21 cellular contexts compared by ENCODE assay signal in genomic region chr3:37348736-37349396, GRCh38.
"Had no signal": no experiment of that assay in that cellular context is flagged by ENCODE, and none has a peak within 500 bp of the region (broad histone marks: within the 10 kb centered on the region; RNA-seq: fewer than 3 reads in every experiment).

No MANE protein-coding gene starts in this region.

- H3K27ac Mint-ChIP-seq: activated naive CD4-positive, alpha-beta T cell treated with anti-CD3 and anti-CD28 coated beads, Interleukin-2, amount 10 ng/mL, durations not matched to agents 7 days and 5 days; activated T-helper 1 cell treated with anti-CD3 and anti-CD28 coated beads, Interleukin-12 subunit alpha, Interleukin-12 subunit beta, Interleukin-2, Interleukin-4 antibody, amounts not matched to agents 30 ng/mL and 10 ng/mL and 1 ng/mL, durations not matched to agents 14 hours and 24 hours and 36 hours; dendritic cell treated with granulocyte-macrophage colony-stimulating factor and Interleukin-4, amounts not matched to agents 40 ng/mL and 50 ng/mL, for 4 days; endodermal cell; memory B cell; stimulated activated memory B cell treated with anti-CD40 and anti-IgM and Interleukin-4, amounts not matched to agents 10 μg/mL and 1 μg/mL and 100 μg/mL, for 72 hours; T-helper 2 cell treated with Interferon-gamma antibody and Interleukin-4, amounts not matched to agents 5 μg/mL and 100 μg/mL, for 36 hours had no signal

- H3K4me3 Mint-ChIP-seq: activated naive CD4-positive, alpha-beta T cell treated with anti-CD3 and anti-CD28 coated beads, Interleukin-2, amount 10 ng/mL, durations not matched to agents 7 days and 5 days; activated T-helper 1 cell treated with anti-CD3 and anti-CD28 coated beads, Interleukin-12 subunit alpha, Interleukin-12 subunit beta, Interleukin-2, Interleukin-4 antibody, amounts not matched to agents 30 ng/mL and 10 ng/mL and 1 ng/mL, durations not matched to agents 14 hours and 24 hours and 36 hours; dendritic cell treated with granulocyte-macrophage colony-stimulating factor and Interleukin-4, amounts not matched to agents 40 ng/mL and 50 ng/mL, for 4 days; endodermal cell; memory B cell; naive thymus-derived CD8-positive, alpha-beta T cell; neural crest cell; stimulated activated memory B cell treated with anti-CD40 and anti-IgM and Interleukin-4, amounts not matched to agents 10 μg/mL and 1 μg/mL and 100 μg/mL, for 72 hours; T-helper 2 cell treated with Interferon-gamma antibody and Interleukin-4, amounts not matched to agents 5 μg/mL and 100 μg/mL, for 36 hours had no signal

- DNase-seq: activated CD4-positive, alpha-beta T cell treated with anti-CD3 and anti-CD28 coated beads for 4 hours; activated CD4-positive, alpha-beta T cell treated with anti-CD3 and anti-CD28 coated beads, Interleukin-2, amount 50 U/mL, for 48 hours; activated CD8-positive, alpha-beta memory T cell treated with anti-CD3 and anti-CD28 coated beads for 24 hours; activated gamma-delta T cell; activated naive CD4-positive, alpha-beta T cell treated with anti-CD3 and anti-CD28 coated beads, Interleukin-2, amount 10 ng/mL, durations not matched to agents 7 days and 5 days; central memory CD4-positive, alpha-beta T cell; endodermal cell; foreskin keratinocyte; heart right ventricle; naive thymus-derived CD8-positive, alpha-beta T cell; occipital lobe; psoas muscle; sigmoid colon; small intestine; stimulated activated CD4-positive, alpha-beta T cell treated with anti-CD3 and anti-CD28 coated beads, Interleukin-4, amount 100 ng/mL, for 24 hours had no signal

- ATAC-seq: foreskin keratinocyte; heart right ventricle; naive thymus-derived CD8-positive, alpha-beta T cell; stimulated activated memory B cell treated with anti-CD40 and anti-IgM and Interleukin-4, amounts not matched to agents 10 μg/mL and 1 μg/mL and 100 μg/mL, for 72 hours had no signal

- H3K27me3 Mint-ChIP-seq: activated naive CD4-positive, alpha-beta T cell treated with anti-CD3 and anti-CD28 coated beads, Interleukin-2, amount 10 ng/mL, durations not matched to agents 7 days and 5 days; dendritic cell treated with granulocyte-macrophage colony-stimulating factor and Interleukin-4, amounts not matched to agents 40 ng/mL and 50 ng/mL, for 4 days; memory B cell; naive thymus-derived CD8-positive, alpha-beta T cell; stimulated activated memory B cell treated with anti-CD40 and anti-IgM and Interleukin-4, amounts not matched to agents 10 μg/mL and 1 μg/mL and 100 μg/mL, for 72 hours had no signal

- H3K4me1 Mint-ChIP-seq: activated naive CD4-positive, alpha-beta T cell treated with anti-CD3 and anti-CD28 coated beads, Interleukin-2, amount 10 ng/mL, durations not matched to agents 7 days and 5 days; endodermal cell; naive thymus-derived CD8-positive, alpha-beta T cell; neural crest cell; stimulated activated memory B cell treated with anti-CD40 and anti-IgM and Interleukin-4, amounts not matched to agents 10 μg/mL and 1 μg/mL and 100 μg/mL, for 72 hours had no signal

- H3K9me3 Mint-ChIP-seq: activated naive CD4-positive, alpha-beta T cell treated with anti-CD3 and anti-CD28 coated beads, Interleukin-2, amount 10 ng/mL, durations not matched to agents 7 days and 5 days; activated T-helper 1 cell treated with anti-CD3 and anti-CD28 coated beads, Interleukin-12 subunit alpha, Interleukin-12 subunit beta, Interleukin-2, Interleukin-4 antibody, amounts not matched to agents 30 ng/mL and 10 ng/mL and 1 ng/mL, durations not matched to agents 14 hours and 24 hours and 36 hours; dendritic cell treated with granulocyte-macrophage colony-stimulating factor and Interleukin-4, amounts not matched to agents 40 ng/mL and 50 ng/mL, for 4 days; endodermal cell; memory B cell; naive thymus-derived CD8-positive, alpha-beta T cell; neural crest cell; stimulated activated memory B cell treated with anti-CD40 and anti-IgM and Interleukin-4, amounts not matched to agents 10 μg/mL and 1 μg/mL and 100 μg/mL, for 72 hours; T-helper 2 cell treated with Interferon-gamma antibody and Interleukin-4, amounts not matched to agents 5 μg/mL and 100 μg/mL, for 36 hours had no signal

- FAIRE-seq: small intestine had no signal
